8 cellular contexts compared by ENCODE assay signal in the genomic region with DNA sequence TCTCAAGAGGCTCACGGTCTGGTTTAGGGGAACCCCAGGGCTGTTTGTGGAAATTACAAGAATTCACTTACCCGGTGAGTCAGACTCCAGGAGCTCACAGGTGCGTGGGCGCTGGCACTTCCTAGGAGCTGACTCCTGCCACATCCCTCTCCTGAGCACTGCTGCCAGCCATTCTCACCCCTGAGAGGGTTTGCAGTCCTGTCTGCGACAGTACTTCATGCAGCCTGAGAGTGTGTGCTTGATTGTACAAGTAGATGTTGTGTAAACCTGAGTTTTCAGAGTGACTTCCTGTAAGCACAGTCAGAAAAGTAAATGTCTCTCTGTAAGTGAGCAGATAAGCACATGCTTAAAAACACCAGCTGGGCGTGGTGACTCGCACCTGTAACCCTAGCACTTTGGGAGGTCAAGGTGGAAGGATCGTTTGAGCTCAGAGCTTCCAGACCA. TPM values are rescaled to one million over a fixed set of nuclear protein-coding genes. Genes with fewer than 3 reads are reported as not detected.
A peak's percentile ranks its signal among the peaks of the same experiment; 100 is the strongest.
DNase-seq lines count a peak whose midpoint lies in the region; ATAC-seq and TF ChIP-seq lines count a peak whose summit lies in the region.

No MANE protein-coding gene starts in this region.

- H3K4me3 Mint-ChIP-seq in T-helper 17 cell (no peak overlapping the region), MCF 10A (ENCODE audit: unreplicated experiment) (no peak overlapping the region)
- no peak overlapping the region for H3K4me3 Mint-ChIP-seq in naive thymus-derived CD8-positive, alpha-beta T cell

- BruUV-seq in MCF 10A (replicated peaks; lab: Mats Ljungman, UMichigan), result no TSS peak

- DNase-seq in GM10248 (ENCODE audit: extremely low spot score), result peak; percentile 22
- peak in 1 of 3 donors; percentile 19 for DNase-seq in T-helper 17 cell
- peak; percentile 87 for DNase-seq in MCF 10A (ENCODE audit: unreplicated experiment)
- DNase-seq in stimulated activated CD4-positive, alpha-beta T cell treated with anti-CD3 and anti-CD28 coated beads, Interleukin-2, amount 100 ng/mL, for 4 hours (ENCODE audit: low read depth), result peak; percentile 55
- no peak for DNase-seq in iPS-NIHi7 (ENCODE audit: extremely low spot score)
- no peak for DNase-seq in naive thymus-derived CD8-positive, alpha-beta T cell
- no peak for DNase-seq in NCI-H526 (lab: John Stamatoyannopoulos, UW)

- H3K4me1 Mint-ChIP-seq in T-helper 17 cell, result peaks cover 8% of the 10 kb centered on the region
- H3K4me1 Mint-ChIP-seq in MCF 10A (ENCODE audit: insufficient read depth, unreplicated experiment), result no peaks in the 10 kb centered on the region
- H3K4me1 Mint-ChIP-seq in naive thymus-derived CD8-positive, alpha-beta T cell, result peaks cover 4 to 15% (median 7%) of the 10 kb centered on the region in 4 donors

- ATAC-seq in T-helper 17 cell (peak; percentile 43), HG02759 (IDR thresholded peaks at IDR 0.05; ENCODE audit: unreplicated experiment) (no peak)
- no peak for ATAC-seq in naive thymus-derived CD8-positive, alpha-beta T cell

- H3K36me3 Mint-ChIP-seq in T-helper 17 cell (ENCODE audit: low read depth) (peaks cover 10% of the 10 kb centered on the region), MCF 10A (ENCODE audit: insufficient read depth, unreplicated experiment) (peaks cover 35% of the 10 kb centered on the region)
- peaks cover 5 to 38% (median 8%) of the 10 kb centered on the region in 3 donors for H3K36me3 Mint-ChIP-seq in naive thymus-derived CD8-positive, alpha-beta T cell

- intact Hi-C loops in MCF 10A (cut with micrococcal nuclease), result no loop called here

- CTCF ChIA-PET in GM10248 (lab: Yijun Ruan, JAX), result interaction anchor here (0.9 to 16.8 kb wide), 24 partner anchors 8 to 328 kb away, joined by 3 to 484 read pairs (median 12); a partner anchor contains a TSS
- CTCF ChIA-PET in MCF 10A (lab: Yijun Ruan, JAX), result interaction anchor here (0.5 to 5.0 kb wide), 31 partner anchors 7 to 454 kb away, joined by 3 to 68 read pairs (median 4); a partner anchor contains a TSS

- TF ChIP-seq CTCF in GM10248 (IDR thresholded peaks at IDR 0.05; ENCODE audit: control extremely low read depth, extremely low read depth, low read depth, missing control alignments), result no peak
- TF ChIP-seq CTCF in MCF 10A (IDR thresholded peaks at IDR 0.05; ENCODE audit: unreplicated experiment), result no peak

- no peaks in the 10 kb centered on the region for H3K9me3 ChIP-seq in T-helper 17 cell (ENCODE audit: control insufficient read depth, low read length, poor library complexity, severe bottlenecking)

- POLR2A ChIA-PET in GM10248 (lab: Yijun Ruan, JAX), result interaction anchor here (0.8 to 2.0 kb wide), 4 partner anchors 10 to 152 kb away, joined by 3 to 15 read pairs (median 6); a partner anchor contains a TSS
- POLR2A ChIA-PET in MCF 10A (lab: Yijun Ruan, JAX), result interaction anchor here (0.5 to 3.1 kb wide), 15 partner anchors 8 to 296 kb away, joined by 3 to 23 read pairs (median 4); a partner anchor contains a TSS
- POLR2A ChIA-PET in naive thymus-derived CD8-positive, alpha-beta T cell (lab: Charles Lee), result interaction anchor here (0.6 to 1.4 kb wide), 2 partner anchors 137 to 174 kb away, joined by 3 to 4 read pairs; no protein-coding TSS in a partner anchor

- H3K27ac Mint-ChIP-seq in T-helper 17 cell, result peak overlapping the region; percentile 57
- H3K27ac Mint-ChIP-seq in MCF 10A (ENCODE audit: low read depth, unreplicated experiment), result peak overlapping the region; percentile 35
- no peak overlapping the region for H3K27ac Mint-ChIP-seq in naive thymus-derived CD8-positive, alpha-beta T cell

- H3K27me3 Mint-ChIP-seq in T-helper 17 cell (no peaks in the 10 kb centered on the region), MCF 10A (ENCODE audit: insufficient read depth, unreplicated experiment) (no peaks in the 10 kb centered on the region)
- H3K27me3 Mint-ChIP-seq in naive thymus-derived CD8-positive, alpha-beta T cell, result no peaks in the 10 kb centered on the region

- no peaks in the 10 kb centered on the region for H3K9me3 Mint-ChIP-seq in MCF 10A (ENCODE audit: unreplicated experiment)
- H3K9me3 Mint-ChIP-seq in naive thymus-derived CD8-positive, alpha-beta T cell, result no peaks in the 10 kb centered on the region

RNA-seq across cellular contexts. Expression of a gene that starts 8.1 kb away (rescaled TPM):
- total RNA-seq in T-helper 17 cell (10 to 100 TPM; 33.8 to 44.2 TPM), MCF 10A (2022) (99.1 and 120 TPM in 2 replicates)
- 10 to 100 TPM; 47.9 to 50.8 TPM for total RNA-seq in naive thymus-derived CD8-positive, alpha-beta T cell
- 10 to 100 TPM; 25.3 to 50.6 (median 31.3) TPM for polyA plus RNA-seq in naive thymus-derived CD8-positive, alpha-beta T cell

RNA-seq across cellular contexts. Expression of a gene that starts 10.8 kb away (rescaled TPM):
- 10 to 100 TPM; 18.7 to 28.1 TPM for total RNA-seq in T-helper 17 cell
- 3.3 and 4.6 TPM in 2 replicates for total RNA-seq in MCF 10A (2022)
- 1 to 10 TPM; 1.9 to 2.0 TPM for total RNA-seq in naive thymus-derived CD8-positive, alpha-beta T cell
- polyA plus RNA-seq in naive thymus-derived CD8-positive, alpha-beta T cell, result 1 to 10 TPM; 1.2 to 3.9 (median 2.8) TPM

RNA-seq across cellular contexts. Expression of a gene that starts 26.6 kb away (rescaled TPM):
- total RNA-seq in T-helper 17 cell, result 1 to 10 TPM in 1 of 2 donors, under 1 TPM in 1; 0.94 to 1.6 TPM
- not detected in 2 replicates for total RNA-seq in MCF 10A (2022)
- under 1 TPM in 1 of 2 experiments, not detected in 1; 0.57 TPM for total RNA-seq in naive thymus-derived CD8-positive, alpha-beta T cell
- under 1 TPM in 2 of 3 donors, not detected in 1; 0.22 to 0.42 TPM for polyA plus RNA-seq in naive thymus-derived CD8-positive, alpha-beta T cell

RNA-seq across cellular contexts. Expression of a gene that starts 29.0 kb away (rescaled TPM):
- total RNA-seq in T-helper 17 cell (10 to 100 TPM; 14.2 to 18.1 TPM), MCF 10A (2022) (0.64 and 0.89 TPM in 2 replicates)
- 1 to 10 TPM; 3.0 TPM for total RNA-seq in naive thymus-derived CD8-positive, alpha-beta T cell
- under 1 TPM; 0.18 to 0.60 (median 0.48) TPM for polyA plus RNA-seq in naive thymus-derived CD8-positive, alpha-beta T cell

RNA-seq across cellular contexts. Expression of a gene that starts 29.6 kb away (rescaled TPM):
- under 1 TPM; 0.10 to 0.25 TPM for total RNA-seq in T-helper 17 cell
- 4.7 and 7.7 TPM in 2 replicates for total RNA-seq in MCF 10A (2022)
- not detected for total RNA-seq in naive thymus-derived CD8-positive, alpha-beta T cell
- polyA plus RNA-seq in naive thymus-derived CD8-positive, alpha-beta T cell, result not detected

Comparison
In these comparisons a context has a peak if more than half of its experiments do, and no peak if none do; other contexts are left out.
1. DNase-seq: peak in GM10248 (single experiment), MCF 10A (single experiment) and stimulated activated CD4-positive, alpha-beta T cell treated with anti-CD3 and anti-CD28 coated beads, Interleukin-2, amount 100 ng/mL, for 4 hours (single experiment); none in iPS-NIHi7 (single experiment), naive thymus-derived CD8-positive, alpha-beta T cell (0 of 10) and NCI-H526 (0 of 2).
2. H3K27ac Mint-ChIP-seq: peak in T-helper 17 cell (single experiment) and MCF 10A (single experiment); none in naive thymus-derived CD8-positive, alpha-beta T cell (0 of 10).